In the genomic region with DNA sequence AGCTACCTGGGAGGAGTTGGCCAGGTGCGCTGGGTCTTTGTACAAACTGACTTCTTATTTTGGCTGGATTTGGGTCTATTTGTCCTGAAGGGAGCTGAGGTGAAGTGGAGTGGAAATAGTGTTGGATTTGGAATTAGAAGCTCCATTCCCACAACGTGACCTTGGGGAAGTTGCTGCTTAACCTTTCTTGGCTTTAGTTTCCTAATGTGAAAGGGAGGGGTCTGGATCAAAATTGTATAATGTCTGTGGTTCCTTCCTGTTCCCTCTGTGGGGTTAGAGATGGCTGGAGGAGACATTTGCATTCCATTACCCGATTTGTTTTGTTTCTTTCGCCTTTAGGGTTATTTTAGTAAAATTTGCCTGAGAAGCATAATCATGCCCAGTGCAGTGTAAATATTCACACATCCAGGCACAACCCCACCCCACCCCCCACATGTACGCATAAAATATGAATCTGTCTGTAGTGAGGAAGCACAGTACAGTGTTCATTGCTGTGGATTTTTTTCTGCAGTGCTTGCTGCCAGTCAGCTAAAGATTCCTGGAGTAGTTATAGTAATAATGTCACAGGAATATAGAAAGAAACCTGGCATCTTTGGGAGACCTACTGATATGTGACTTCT, we compare ENCODE assay signal across 11 cellular contexts. TPM values are rescaled to one million over a fixed set of nuclear protein-coding genes. Genes with fewer than 3 reads are reported as not detected.
A peak's percentile ranks its signal among the peaks of the same experiment; 100 is the strongest.
DNase-seq lines count a peak whose midpoint lies in the region; ATAC-seq and TF ChIP-seq lines count a peak whose summit lies in the region.
"Had no signal": no experiment of that assay in that cellular context is flagged by ENCODE, and none has a peak within 500 bp of the region (broad histone marks: within the 10 kb centered on the region; RNA-seq: fewer than 3 reads in every experiment).

No MANE protein-coding gene starts in this region.

- H3K4me3 ChIP-seq in coronary artery (peak overlapping the region; percentile 45), neural cell (ENCODE audit: low read length) (peak overlapping the region; percentile 61)
- H3K4me3 ChIP-seq in effector memory CD4-positive, alpha-beta T cell (ENCODE audit: insufficient read depth, low read depth, low read length, poor library complexity, severe bottlenecking), result no peak overlapping the region

- CTCF ChIA-PET in Calu3 (lab: Charles Lee), result no interaction called here

- no TSS peak for BruUV-seq in Calu3 (replicated peaks; lab: Mats Ljungman, UMichigan)

- H3K27ac ChIP-seq in coronary artery, result peak overlapping the region; percentile 4 to 35
- peak overlapping the region; percentile 82 for H3K27ac ChIP-seq in neural cell (ENCODE audit: low read length)
- H3K27ac ChIP-seq in effector memory CD4-positive, alpha-beta T cell (ENCODE audit: insufficient read depth, low read length, poor library complexity, severe bottlenecking), result no peak overlapping the region
- H3K27ac ChIP-seq: foreskin keratinocyte had no signal

- no peaks in the 10 kb centered on the region for H3F3A ChIP-seq in neural cell (ENCODE audit: insufficient read depth, low read length, poor library complexity, severe bottlenecking)

- peak overlapping the region; percentile 60 for H3K27ac Mint-ChIP-seq in Calu3 (ENCODE audit: unreplicated experiment)

- intact Hi-C loops in Calu3 (cut with micrococcal nuclease; ENCODE audit: unreplicated experiment), result no loop called here

- no peak for TF ChIP-seq CTCF in Calu3 (IDR thresholded peaks at IDR 0.05; ENCODE audit: unreplicated experiment)
- TF ChIP-seq CTCF in coronary artery (IDR thresholded peaks at IDR 0.05), result no peak
- TF ChIP-seq CTCF in neural cell (IDR thresholded peaks at IDR 0.05; ENCODE audit: poor library complexity, severe bottlenecking), result no peak

- no peaks in the 10 kb centered on the region for H3K9me3 Mint-ChIP-seq in Calu3 (ENCODE audit: low read depth, unreplicated experiment)

- DNase-seq in Calu3, result no peak
- DNase-seq in coronary artery (ENCODE audit: low spot score), result no peak
- DNase-seq in effector memory CD4-positive, alpha-beta T cell, result no peak
- no peak for DNase-seq in epidermal melanocyte (ENCODE audit: insufficient read length, low spot score)
- DNase-seq in nucleus accumbens (lab: John Stamatoyannopoulos, UW), result no peak
- DNase-seq: activated effector memory CD4-positive, alpha-beta T cell treated with anti-CD3 and anti-CD28 coated beads, Interleukin-2, amount 50 U/mL, for 16 hours; foreskin keratinocyte; SIG-M5 had no signal

- H3K9me2 ChIP-seq in neural cell (ENCODE audit: insufficient read depth, low read length), result no peaks in the 10 kb centered on the region

- no peaks in the 10 kb centered on the region for H4K20me1 ChIP-seq in neural cell (ENCODE audit: insufficient read depth)

- peak overlapping the region; percentile 60 for H3K9ac ChIP-seq in neural cell (ENCODE audit: low read length)

- peak overlapping the region; percentile 51 for H3K4me3 Mint-ChIP-seq in Calu3 (ENCODE audit: low read depth, unreplicated experiment)

- H2AFZ ChIP-seq in neural cell (ENCODE audit: low read depth, low read length), result no peak overlapping the region

- no peaks in the 10 kb centered on the region for H3K9me3 ChIP-seq in neural cell (ENCODE audit: low read length)
- H3K9me3 ChIP-seq in effector memory CD4-positive, alpha-beta T cell (ENCODE audit: control insufficient read depth, low read length), result no peaks in the 10 kb centered on the region

- peaks cover 29% of the 10 kb centered on the region for H3K79me2 ChIP-seq in neural cell (replicated peaks; ENCODE audit: insufficient read depth, low read length)

- peak overlapping the region; percentile 72 for H3K4me2 ChIP-seq in neural cell (ENCODE audit: low read length)

- peaks cover 48% of the 10 kb centered on the region for H3K4me1 Mint-ChIP-seq in Calu3 (ENCODE audit: low read depth, unreplicated experiment)

- no peak for TF ChIP-seq RAD21 in neural cell (conservative IDR thresholded peaks at IDR 0.05)

- H3K36me3 Mint-ChIP-seq in Calu3 (ENCODE audit: insufficient read depth, unreplicated experiment), result peaks cover 11% of the 10 kb centered on the region

- peak; percentile 31 for ATAC-seq in HG03139 (IDR thresholded peaks at IDR 0.05; ENCODE audit: unreplicated experiment)
- ATAC-seq in GM21367 (IDR thresholded peaks at IDR 0.05; ENCODE audit: unreplicated experiment), result no peak
- ATAC-seq: foreskin keratinocyte had no signal

- no peaks in the 10 kb centered on the region for H3K36me3 ChIP-seq in neural cell (ENCODE audit: insufficient read depth, low read length)
- peaks cover 33% of the 10 kb centered on the region for H3K36me3 ChIP-seq in effector memory CD4-positive, alpha-beta T cell (ENCODE audit: control insufficient read depth, insufficient read depth, low read length)

- H3K27me3 ChIP-seq in neural cell (ENCODE audit: insufficient read depth, low read depth, low read length), result no peaks in the 10 kb centered on the region
- H3K27me3 ChIP-seq in effector memory CD4-positive, alpha-beta T cell (replicated peaks; ENCODE audit: control insufficient read depth, insufficient read depth, low read length, poor library complexity, severe bottlenecking), result no peaks in the 10 kb centered on the region
- H3K27me3 ChIP-seq: foreskin keratinocyte had no signal

- no peak for TF ChIP-seq EP300 in neural cell (conservative IDR thresholded peaks at IDR 0.05; ENCODE audit: poor library complexity, severe bottlenecking)

- peaks cover 5% of the 10 kb centered on the region for H3K4me1 ChIP-seq in effector memory CD4-positive, alpha-beta T cell (ENCODE audit: control insufficient read depth, insufficient read depth, low read length, poor library complexity, severe bottlenecking)
- H3K4me1 ChIP-seq: foreskin keratinocyte had no signal

- H3K27me3 Mint-ChIP-seq in Calu3 (ENCODE audit: unreplicated experiment), result no peaks in the 10 kb centered on the region

TF ChIP-seq in neural cell, 6 proteins besides CTCF, POLR2A, EP300 and RAD21:
- TF ChIP-seq EZH2 (IDR thresholded peaks at IDR 0.05; ENCODE audit: borderline replicate concordance, insufficient read depth, low read length, poor library complexity, severe bottlenecking) (no peak), MXI1 (conservative IDR thresholded peaks at IDR 0.05; ENCODE audit: poor library complexity, severe bottlenecking) (no peak), TAF1 (IDR thresholded peaks at IDR 0.05; ENCODE audit: low read depth) (no peak), POLR2AphosphoS5 (IDR thresholded peaks at IDR 0.05) (no peak), SMC3 (conservative IDR thresholded peaks at IDR 0.05; ENCODE audit: poor library complexity) (no peak)
- TF ChIP-seq, protein P1, sequence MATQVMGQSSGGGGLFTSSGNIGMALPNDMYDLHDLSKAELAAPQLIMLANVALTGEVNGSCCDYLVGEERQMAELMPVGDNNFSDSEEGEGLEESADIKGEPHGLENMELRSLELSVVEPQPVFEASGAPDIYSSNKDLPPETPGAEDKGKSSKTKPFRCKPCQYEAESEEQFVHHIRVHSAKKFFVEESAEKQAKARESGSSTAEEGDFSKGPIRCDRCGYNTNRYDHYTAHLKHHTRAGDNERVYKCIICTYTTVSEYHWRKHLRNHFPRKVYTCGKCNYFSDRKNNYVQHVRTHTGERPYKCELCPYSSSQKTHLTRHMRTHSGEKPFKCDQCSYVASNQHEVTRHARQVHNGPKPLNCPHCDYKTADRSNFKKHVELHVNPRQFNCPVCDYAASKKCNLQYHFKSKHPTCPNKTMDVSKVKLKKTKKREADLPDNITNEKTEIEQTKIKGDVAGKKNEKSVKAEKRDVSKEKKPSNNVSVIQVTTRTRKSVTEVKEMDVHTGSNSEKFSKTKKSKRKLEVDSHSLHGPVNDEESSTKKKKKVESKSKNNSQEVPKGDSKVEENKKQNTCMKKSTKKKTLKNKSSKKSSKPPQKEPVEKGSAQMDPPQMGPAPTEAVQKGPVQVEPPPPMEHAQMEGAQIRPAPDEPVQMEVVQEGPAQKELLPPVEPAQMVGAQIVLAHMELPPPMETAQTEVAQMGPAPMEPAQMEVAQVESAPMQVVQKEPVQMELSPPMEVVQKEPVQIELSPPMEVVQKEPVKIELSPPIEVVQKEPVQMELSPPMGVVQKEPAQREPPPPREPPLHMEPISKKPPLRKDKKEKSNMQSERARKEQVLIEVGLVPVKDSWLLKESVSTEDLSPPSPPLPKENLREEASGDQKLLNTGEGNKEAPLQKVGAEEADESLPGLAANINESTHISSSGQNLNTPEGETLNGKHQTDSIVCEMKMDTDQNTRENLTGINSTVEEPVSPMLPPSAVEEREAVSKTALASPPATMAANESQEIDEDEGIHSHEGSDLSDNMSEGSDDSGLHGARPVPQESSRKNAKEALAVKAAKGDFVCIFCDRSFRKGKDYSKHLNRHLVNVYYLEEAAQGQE (IDR thresholded peaks at IDR 0.05; ENCODE audit: borderline replicate concordance), result no peak

RNA-seq across cellular contexts. Expression of a gene that starts 21.5 kb away (rescaled TPM):
- total RNA-seq in Calu3 (2022), result 29.9 and 33.9 TPM in 2 replicates
- polyA plus RNA-seq in neural cell, result 14.5 and 16.4 TPM in 2 replicates
- 24.6 and 25.9 TPM in 2 replicates for polyA minus RNA-seq in neural cell
